ENCODE assay signal across 9 cellular contexts in the genomic region with DNA sequence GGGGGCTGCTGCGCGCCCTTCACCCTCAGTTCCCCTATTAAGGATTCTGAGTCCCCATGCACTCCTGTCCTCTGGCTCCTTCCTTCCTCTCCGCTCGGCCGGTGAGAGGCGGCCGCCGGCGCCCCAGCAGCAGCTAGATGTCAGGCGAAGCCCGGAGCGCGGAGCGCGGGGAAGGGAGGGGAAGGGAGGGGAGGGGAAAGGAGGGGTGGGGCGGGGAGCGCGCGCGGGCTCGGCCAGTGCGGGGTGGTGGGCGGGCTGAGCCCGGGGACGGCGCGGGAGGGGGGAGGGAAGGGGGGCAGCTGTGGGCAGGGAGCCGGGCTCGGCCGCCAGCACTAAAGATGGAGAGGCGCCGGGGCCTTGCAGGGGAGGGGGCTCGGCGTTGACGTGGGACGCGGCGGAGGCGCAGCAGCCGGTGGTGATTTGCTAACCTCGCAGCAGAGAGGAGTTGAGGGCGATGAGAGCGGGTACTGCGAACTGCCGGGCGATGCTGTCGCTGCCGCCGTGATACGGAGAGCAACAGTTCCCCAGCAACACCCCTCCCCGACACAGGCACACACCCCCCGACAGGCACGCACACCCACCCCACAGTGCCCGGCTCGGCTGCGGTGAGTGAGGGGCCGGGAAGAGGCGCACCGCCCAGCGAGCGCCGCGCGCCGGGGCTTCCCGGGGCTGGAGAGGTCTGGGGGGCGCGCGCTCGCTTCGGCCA. TPM values are rescaled to one million over a fixed set of nuclear protein-coding genes. Genes with fewer than 3 reads are reported as not detected.
DNase-seq lines count a peak whose midpoint lies in the region; ATAC-seq and TF ChIP-seq lines count a peak whose summit lies in the region.
"Had no signal": no experiment of that assay in that cellular context is flagged by ENCODE, and none has a peak within 500 bp of the region (broad histone marks: within the 10 kb centered on the region; RNA-seq: fewer than 3 reads in every experiment).

A gene with protein sequence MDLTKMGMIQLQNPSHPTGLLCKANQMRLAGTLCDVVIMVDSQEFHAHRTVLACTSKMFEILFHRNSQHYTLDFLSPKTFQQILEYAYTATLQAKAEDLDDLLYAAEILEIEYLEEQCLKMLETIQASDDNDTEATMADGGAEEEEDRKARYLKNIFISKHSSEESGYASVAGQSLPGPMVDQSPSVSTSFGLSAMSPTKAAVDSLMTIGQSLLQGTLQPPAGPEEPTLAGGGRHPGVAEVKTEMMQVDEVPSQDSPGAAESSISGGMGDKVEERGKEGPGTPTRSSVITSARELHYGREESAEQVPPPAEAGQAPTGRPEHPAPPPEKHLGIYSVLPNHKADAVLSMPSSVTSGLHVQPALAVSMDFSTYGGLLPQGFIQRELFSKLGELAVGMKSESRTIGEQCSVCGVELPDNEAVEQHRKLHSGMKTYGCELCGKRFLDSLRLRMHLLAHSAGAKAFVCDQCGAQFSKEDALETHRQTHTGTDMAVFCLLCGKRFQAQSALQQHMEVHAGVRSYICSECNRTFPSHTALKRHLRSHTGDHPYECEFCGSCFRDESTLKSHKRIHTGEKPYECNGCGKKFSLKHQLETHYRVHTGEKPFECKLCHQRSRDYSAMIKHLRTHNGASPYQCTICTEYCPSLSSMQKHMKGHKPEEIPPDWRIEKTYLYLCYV (plus strand): TSS at position 434 of the 706 bp plus-strand sequence. CDS start 3,590 bp downstream, outside the sequence.

- no peaks in the 10 kb centered on the region for H3K36me3 ChIP-seq in fibroblast of lung (ENCODE audit: control insufficient read depth, insufficient read depth, low read length)
- H3K36me3 ChIP-seq in suprapubic skin, result peaks cover 16% of the 10 kb centered on the region
- H3K36me3 ChIP-seq in SJCRH30, result no peaks in the 10 kb centered on the region

- peak within 1 kb of the TSS in 3 of 4 experiments; percentile 55 to 82 (median 56) for H3K4me3 ChIP-seq in fibroblast of lung (replicated peaks in 1 of 4; ENCODE audit: control extremely low read depth in 1 of 4, insufficient read depth in 1 of 4, low read depth in 3 of 4, low read length in 4 of 4)
- peak within 1 kb of the TSS; percentile 91 for H3K4me3 ChIP-seq in suprapubic skin
- no peak within 1 kb of the TSS for H3K4me3 ChIP-seq in SJCRH30

- H3K4me1 ChIP-seq in fibroblast of lung (ENCODE audit: control insufficient read depth, extremely low read depth, insufficient read depth, low read length) (no peaks in the 10 kb centered on the region), suprapubic skin (peaks cover 37% of the 10 kb centered on the region), SJCRH30 (no peaks in the 10 kb centered on the region)

- no peak within 1 kb of the TSS for H3K9ac ChIP-seq in fibroblast of lung (ENCODE audit: insufficient read depth, low read length)
- H3K9ac ChIP-seq: KMS-11 had no signal

- TF ChIP-seq CTCF in GM20000 (IDR thresholded peaks at IDR 0.05; ENCODE audit: extremely low read depth, missing control alignments) (no peak), fibroblast of lung (conservative IDR thresholded peaks at IDR 0.05 in 1 of 2, IDR thresholded peaks at IDR 0.05 in 1 of 2; ENCODE audit: low read depth in 1 of 2, low read length in 2 of 2) (peak in 1 of 2 donors; percentile 12), suprapubic skin (IDR thresholded peaks at IDR 0.05) (peak in 1 of 2 donors; percentile 46)

- 0% methylated on average over 13 of the region's 71 CpGs for WGBS in suprapubic skin

- peaks cover 12 to 31% (median 26%) of the 10 kb centered on the region in 3 donors for H3K4me1 Mint-ChIP-seq in naive B cell

- DNase-seq in GM20000 (ENCODE audit: low spot score) (peak; percentile 44), NCI-H82 (lab: John Stamatoyannopoulos, UW) (peak; percentile 78), fibroblast of lung (ENCODE audit: low read depth in 2 of 2) (peak in 1 of 2 donors; percentile 95), naive B cell (peak; percentile 68), suprapubic skin (ENCODE audit: low spot score in 2 of 2) (peak; percentile 93), SJCRH30 (no peak)
- peak; percentile 36 for DNase-seq in activated T-helper 9 cell treated with anti-CD3 and anti-CD28 coated beads, Interleukin-2, amount 50 U/mL, for 16 hours (ENCODE audit: low read depth)

- H3K27ac Mint-ChIP-seq in naive B cell, result peak within 1 kb of the TSS; percentile 27 to 94 (median 85)

- no peaks in the 10 kb centered on the region for H3K79me2 ChIP-seq in fibroblast of lung (ENCODE audit: control insufficient read depth, insufficient read depth, low read length)

- no peak within 1 kb of the TSS for H2AFZ ChIP-seq in fibroblast of lung (ENCODE audit: low read length)

- H3K27ac ChIP-seq in fibroblast of lung (ENCODE audit: insufficient read depth, low read length) (no peak within 1 kb of the TSS), suprapubic skin (peak within 1 kb of the TSS; percentile 94), SJCRH30 (no peak within 1 kb of the TSS)
- H3K27ac ChIP-seq: KMS-11 had no signal

- H3K9me3 Mint-ChIP-seq in naive B cell, result no peaks in the 10 kb centered on the region

- H3K27me3 Mint-ChIP-seq in naive B cell, result peaks cover 22 to 40% (median 29%) of the 10 kb centered on the region in 3 donors

- H4K20me1 ChIP-seq in fibroblast of lung (ENCODE audit: control insufficient read depth, extremely low read depth, insufficient read depth, low read length), result no peaks in the 10 kb centered on the region

- peak; percentile 19 for TF ChIP-seq EP300 in suprapubic skin (IDR thresholded peaks at IDR 0.05)

- peaks cover 0 to 6% of the 10 kb centered on the region in 2 donors for H3K36me3 Mint-ChIP-seq in naive B cell

- peaks cover 27% of the 10 kb centered on the region for H3K27me3 ChIP-seq in fibroblast of lung (ENCODE audit: control insufficient read depth, insufficient read depth, low read length)
- no peaks in the 10 kb centered on the region for H3K27me3 ChIP-seq in suprapubic skin
- no peaks in the 10 kb centered on the region for H3K27me3 ChIP-seq in SJCRH30

- TF ChIP-seq POLR2A in suprapubic skin (IDR thresholded peaks at IDR 0.05), result peak in 1 of 2 donors; percentile 61

- H3K4me2 ChIP-seq in fibroblast of lung (ENCODE audit: extremely low read depth, insufficient read depth, low read length), result peak within 1 kb of the TSS; percentile 68
- H3K4me2 ChIP-seq: KMS-11 had no signal

- ATAC-seq in naive B cell (ENCODE audit: low read depth in 2 of 2) (peak; percentile 53 to 60), HG02970 (IDR thresholded peaks at IDR 0.05; ENCODE audit: low FRiP score, unreplicated experiment) (no peak)

- H3K4me3 Mint-ChIP-seq in naive B cell, result peak within 1 kb of the TSS; percentile 91 to 98 (median 96)

- H3K9me3 ChIP-seq in fibroblast of lung (ENCODE audit: control insufficient read depth, insufficient read depth, low read depth, low read length) (no peaks in the 10 kb centered on the region), suprapubic skin (no peaks in the 10 kb centered on the region), SJCRH30 (replicated peaks) (no peaks in the 10 kb centered on the region)

RNA-seq across cellular contexts. Expression of the gene that starts here (rescaled TPM):
- 0.26 TPM in 1 of 2 replicates, not detected in the other for total RNA-seq in fibroblast of lung
- polyA plus RNA-seq in fibroblast of lung, result not detected in 2 replicates
- polyA plus RNA-seq in fibroblast of lung (2012), result not detected in 2 replicates
- polyA minus RNA-seq in fibroblast of lung (ENCODE audit: low replicate concordance), result not detected in 2 replicates
- polyA plus RNA-seq in naive B cell (ENCODE audit: low read depth in 6 of 6), result 100 to 1,000 TPM in 2 of 6 donors, 10 to 100 TPM in 3, 1 to 10 TPM in 1; 10.0 to 178 (median 50.5) TPM
- 100 to 1,000 TPM; 142 to 474 (median 232) TPM for total RNA-seq in suprapubic skin
- total RNA-seq in SJCRH30 (2014; rRNA removed; shearing (Covaris generic)), result not detected in 2 replicates

Comparison
In these comparisons a context has a peak if more than half of its experiments do, and no peak if none do; other contexts are left out.
1. RNA of the gene that starts here (total RNA-seq): 142 to 474 TPM in suprapubic skin; 0.26 TPM in fibroblast of lung and not detected in SJCRH30; every median in the first group is over 100 times any median in the second.
2. RNA of the gene that starts here (polyA plus RNA-seq): 10.0 to 178 TPM in naive B cell; not detected in fibroblast of lung; every median in the first group is over 10 times any median in the second.
3. DNase-seq: peak in GM20000 (single experiment), NCI-H82 (single experiment), activated T-helper 9 cell treated with anti-CD3 and anti-CD28 coated beads, Interleukin-2, amount 50 U/mL, for 16 hours (single experiment), naive B cell (single experiment) and suprapubic skin (2 of 2); none in SJCRH30 (0 of 2).